In the genomic region with DNA sequence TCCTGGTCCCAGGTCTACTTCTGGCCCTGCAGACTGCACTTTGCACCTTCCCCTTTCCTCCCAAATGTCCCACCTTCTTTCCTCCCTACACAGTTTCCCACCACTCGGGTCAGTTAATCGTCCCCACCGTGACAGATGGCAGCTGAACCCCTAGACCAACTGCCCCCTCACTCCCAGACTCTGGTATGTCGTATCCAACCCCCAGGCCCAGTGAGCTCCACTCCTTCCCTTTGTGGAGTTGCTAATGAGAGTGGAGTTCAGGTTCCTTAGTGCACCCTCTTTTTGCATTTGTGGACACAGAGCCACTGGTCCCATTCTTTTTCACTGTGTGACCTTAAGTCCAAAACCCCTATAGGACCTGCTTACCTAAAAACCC, we compare ENCODE assay signal across 8 cellular contexts. TPM values are rescaled to one million over a fixed set of nuclear protein-coding genes. Genes with fewer than 3 reads are reported as not detected.
DNase-seq lines count a peak whose midpoint lies in the region; TF ChIP-seq lines count a peak whose summit lies in the region.

No MANE protein-coding gene starts in this region.

- DNase-seq in activated T-cell treated with anti-CD3 and anti-CD28 coated beads, Interleukin-2, amount 50 U/mL, for 24 hours = peak; percentile 49
- DNase-seq in activated T-cell treated with anti-CD3 and anti-CD28 coated beads for 4 hours (no peak), chondrocyte (ENCODE audit: low spot score) (no peak), thyroid gland (no peak), amniotic stem cell (lab: John Stamatoyannopoulos, UW) (no peak), SIG-M5 treated with dmso at 0.1 percent for 504 hours (lab: John Stamatoyannopoulos, UW; ENCODE audit: unreplicated experiment) (no peak)
- DNase-seq in stimulated activated CD4-positive, alpha-beta T cell treated with anti-CD3 and anti-CD28 coated beads, Interleukin-4, amount 100 ng/mL, for 24 hours = no peak

- H3K36me3 ChIP-seq in thyroid gland = no peaks in the 10 kb centered on the region

- TF ChIP-seq CTCF in chondrocyte (IDR thresholded peaks at IDR 0.05) (no peak), thyroid gland (IDR thresholded peaks at IDR 0.05) (no peak)

- no peaks in the 10 kb centered on the region for H3K27me3 ChIP-seq in mononuclear cell (ENCODE audit: insufficient read depth, low read length)
- H3K27me3 ChIP-seq in thyroid gland = no peaks in the 10 kb centered on the region

- H3K4me1 ChIP-seq in mononuclear cell (ENCODE audit: insufficient read depth, low read length) = peaks cover 60% of the 10 kb centered on the region
- peaks cover 34 to 59% of the 10 kb centered on the region in 2 donors for H3K4me1 ChIP-seq in thyroid gland

- peak overlapping the region; percentile 74 to 92 (median 77) for H3K27ac ChIP-seq in thyroid gland

- peak overlapping the region; percentile 68 for H3K4me3 ChIP-seq in mononuclear cell (ENCODE audit: low read length)
- H3K4me3 ChIP-seq in thyroid gland (replicated peaks in 1 of 3) = peak overlapping the region in 1 of 3 donors; percentile 88

- H3K9me3 ChIP-seq in mononuclear cell (ENCODE audit: low read depth, low read length) (no peaks in the 10 kb centered on the region), thyroid gland (no peaks in the 10 kb centered on the region)

- H3K27me3 Mint-ChIP-seq in activated T-cell treated with anti-CD3 and anti-CD28 coated beads, Interleukin-2, amount 50 U/mL, for 24 hours = peaks cover 17% of the 10 kb centered on the region
- H3K27me3 Mint-ChIP-seq in chondrocyte (ENCODE audit: low read depth) = peaks cover 6% of the 10 kb centered on the region

- H3K36me3 Mint-ChIP-seq in activated T-cell treated with anti-CD3 and anti-CD28 coated beads, Interleukin-2, amount 50 U/mL, for 24 hours (ENCODE audit: low read depth) = no peaks in the 10 kb centered on the region
- H3K36me3 Mint-ChIP-seq in chondrocyte (ENCODE audit: low read depth) = no peaks in the 10 kb centered on the region

- TF ChIP-seq POLR2A in thyroid gland (IDR thresholded peaks at IDR 0.05) = no peak

- peak overlapping the region; percentile 78 for H3K4me3 Mint-ChIP-seq in activated T-cell treated with anti-CD3 and anti-CD28 coated beads, Interleukin-2, amount 50 U/mL, for 24 hours
- peak overlapping the region; percentile 73 for H3K4me3 Mint-ChIP-seq in chondrocyte (ENCODE audit: unreplicated experiment)

- H3K4me1 Mint-ChIP-seq in activated T-cell treated with anti-CD3 and anti-CD28 coated beads, Interleukin-2, amount 50 U/mL, for 24 hours (ENCODE audit: low read depth) = peaks cover 74% of the 10 kb centered on the region
- peaks cover 28% of the 10 kb centered on the region for H3K4me1 Mint-ChIP-seq in chondrocyte (ENCODE audit: low read depth)

- H3K9me3 Mint-ChIP-seq in activated T-cell treated with anti-CD3 and anti-CD28 coated beads, Interleukin-2, amount 50 U/mL, for 24 hours = no peaks in the 10 kb centered on the region
- H3K9me3 Mint-ChIP-seq in chondrocyte (ENCODE audit: low read depth) = no peaks in the 10 kb centered on the region

- WGBS in thyroid gland, 2 donors = 61 to 79% methylated on average over 4 of the region's 4 CpGs

- H3K27ac Mint-ChIP-seq in activated T-cell treated with anti-CD3 and anti-CD28 coated beads, Interleukin-2, amount 50 U/mL, for 24 hours = peak overlapping the region; percentile 78
- peak overlapping the region; percentile 19 for H3K27ac Mint-ChIP-seq in chondrocyte (ENCODE audit: unreplicated experiment)

- intact Hi-C loops in thyroid gland (cut with DNase I) = loop anchor here (5.0 to 10.0 kb wide), 2 partner anchors 76 to 124 kb away; no protein-coding TSS in a partner anchor

RNA-seq across cellular contexts. Expression of gene MAN1C1, which starts 1.8 kb away (rescaled TPM):
- 10.7 to 11.3 TPM (median 10.9 TPM) in 3 replicates for total RNA-seq in chondrocyte
- 12.9 TPM for total RNA-seq in mononuclear cell
- 10 to 100 TPM; 28.1 to 60.4 (median 32.7) TPM for total RNA-seq in thyroid gland
